8 cellular contexts compared by ENCODE assay signal in genomic region chr17:67825627-67826588, GRCh38. TPM values are rescaled to one million over a fixed set of nuclear protein-coding genes. Genes with fewer than 3 reads are reported as not detected.
DNase-seq lines count a peak whose midpoint lies in the region; ATAC-seq and TF ChIP-seq lines count a peak whose summit lies in the region.
"Not testable (repeated sequence)": the region's sequence is repeated elsewhere in the genome, so short reads cannot be mapped to it uniquely, and the experiment has no call there.

No MANE protein-coding gene starts in this region.

- H3K4me3 ChIP-seq in BJ (ENCODE audit: low read depth, low read length), result peak overlapping the region; percentile 59
- H3K4me3 ChIP-seq in OCI-LY1 (ENCODE audit: low read depth, low read length, poor library complexity, severe bottlenecking), result peak overlapping the region; percentile 87
- H3K4me3 ChIP-seq in effector memory CD4-positive, alpha-beta T cell (ENCODE audit: insufficient read depth, low read depth, low read length, poor library complexity, severe bottlenecking), result peak overlapping the region; percentile 83
- peak overlapping the region; percentile 73 for H3K4me3 ChIP-seq in lower lobe of right lung

- CTCF ChIA-PET in BJ (lab: Yijun Ruan, JAX), result interaction anchor here (1.2 to 2.8 kb wide), 7 partner anchors 9 to 60 kb away, joined by 3 to 12 read pairs (median 5); no protein-coding TSS in a partner anchor

- not testable (repeated sequence) for H3K27me3 ChIP-seq in BJ (ENCODE audit: control insufficient read depth, insufficient read depth, low read length); OCI-LY1 (ENCODE audit: insufficient read depth, low read length); effector memory CD4-positive, alpha-beta T cell (replicated peaks; ENCODE audit: control insufficient read depth, insufficient read depth, low read length, poor library complexity, severe bottlenecking); lower lobe of right lung (ENCODE audit: low read depth)

- POLR2A ChIA-PET in BJ (lab: Charles Lee), result not testable (repeated sequence)

- not testable (repeated sequence) for H3K9me2 ChIP-seq in OCI-LY1 (ENCODE audit: low read depth, low read length)

- intact Hi-C loops in lower lobe of right lung (cut with DNase I), result not testable (repeated sequence)

- not testable (repeated sequence) for DNase-seq in BJ (ENCODE audit: low read depth)
- peak; percentile 56 for DNase-seq in activated CD8-positive, alpha-beta memory T cell treated with anti-CD3 and anti-CD28 coated beads, Interleukin-2, amount 50 U/mL, for 4 hours
- peak; percentile 21 to 60 (median 47) for DNase-seq in effector memory CD4-positive, alpha-beta T cell
- peak; percentile 59 for DNase-seq in lower lobe of right lung
- peak; percentile 51 for DNase-seq in stimulated activated CD4-positive, alpha-beta T cell treated with anti-CD3 and anti-CD28 coated beads, Interleukin-4, amount 100 ng/mL, for 1 hour

- H4K20me1 ChIP-seq in OCI-LY1 (ENCODE audit: insufficient read depth, low read length), result not testable (repeated sequence)

- peak overlapping the region; percentile 93 for H3K9ac ChIP-seq in OCI-LY1 (ENCODE audit: low read length)

- H3K9me3 ChIP-seq in OCI-LY1 (ENCODE audit: low read length); effector memory CD4-positive, alpha-beta T cell (ENCODE audit: control insufficient read depth, low read length); lower lobe of right lung: not testable (repeated sequence)

- peak overlapping the region; percentile 90 for H3K27ac ChIP-seq in OCI-LY1 (ENCODE audit: low read depth, low read length, poor library complexity, severe bottlenecking)
- H3K27ac ChIP-seq in effector memory CD4-positive, alpha-beta T cell (ENCODE audit: insufficient read depth, low read length, poor library complexity, severe bottlenecking), result peak overlapping the region; percentile 70
- peak overlapping the region; percentile 87 for H3K27ac ChIP-seq in lower lobe of right lung

- H3K79me2 ChIP-seq in OCI-LY1 (ENCODE audit: insufficient read depth, low read length), result peaks cover 45% of the 10 kb centered on the region

- ATAC-seq in GM19452 (IDR thresholded peaks at IDR 0.05; ENCODE audit: unreplicated experiment) (peak; percentile 35), HG03442 (IDR thresholded peaks at IDR 0.05; ENCODE audit: unreplicated experiment) (peak; percentile 23), lower lobe of right lung (peak; percentile 53 to 56)

- TF ChIP-seq CTCF in BJ (IDR thresholded peaks at IDR 0.05; ENCODE audit: insufficient read depth, low read depth, low read length); OCI-LY1 (IDR thresholded peaks at IDR 0.05; ENCODE audit: low read length); lower lobe of right lung (IDR thresholded peaks at IDR 0.05): not testable (repeated sequence)

- H3K36me3 ChIP-seq in BJ (ENCODE audit: control insufficient read depth, insufficient read depth, low read length); effector memory CD4-positive, alpha-beta T cell (ENCODE audit: control insufficient read depth, insufficient read depth, low read length); lower lobe of right lung: not testable (repeated sequence)
- peaks cover 14% of the 10 kb centered on the region for H3K36me3 ChIP-seq in OCI-LY1 (ENCODE audit: insufficient read depth, low read length)

- H3K4me2 ChIP-seq in OCI-LY1 (ENCODE audit: low read length), result peak overlapping the region; percentile 92

- H2AFZ ChIP-seq in OCI-LY1 (ENCODE audit: low read length), result not testable (repeated sequence)

- H3K4me1 ChIP-seq in OCI-LY1 (ENCODE audit: insufficient read depth, low read length, severe bottlenecking) (peaks cover 62% of the 10 kb centered on the region), lower lobe of right lung (peaks cover 41% of the 10 kb centered on the region)
- H3K4me1 ChIP-seq in effector memory CD4-positive, alpha-beta T cell (ENCODE audit: control insufficient read depth, insufficient read depth, low read length, poor library complexity, severe bottlenecking), result peaks cover 23% of the 10 kb centered on the region

- not testable (repeated sequence) for H3F3A ChIP-seq in OCI-LY1 (ENCODE audit: insufficient read depth, low read length)

RNA-seq across cellular contexts. Expression of gene BPTF, which starts 0.6 kb away (rescaled TPM):
- polyA plus RNA-seq in BJ (2011; rRNA removed), result 25.6 and 34.8 TPM in 2 replicates
- polyA minus RNA-seq in BJ (2011; rRNA and poly(A)+ RNA removed), result 29.2 and 42.0 TPM in 2 replicates
- total RNA-seq in lower lobe of right lung, result 96.9 TPM
